In the genomic region with DNA sequence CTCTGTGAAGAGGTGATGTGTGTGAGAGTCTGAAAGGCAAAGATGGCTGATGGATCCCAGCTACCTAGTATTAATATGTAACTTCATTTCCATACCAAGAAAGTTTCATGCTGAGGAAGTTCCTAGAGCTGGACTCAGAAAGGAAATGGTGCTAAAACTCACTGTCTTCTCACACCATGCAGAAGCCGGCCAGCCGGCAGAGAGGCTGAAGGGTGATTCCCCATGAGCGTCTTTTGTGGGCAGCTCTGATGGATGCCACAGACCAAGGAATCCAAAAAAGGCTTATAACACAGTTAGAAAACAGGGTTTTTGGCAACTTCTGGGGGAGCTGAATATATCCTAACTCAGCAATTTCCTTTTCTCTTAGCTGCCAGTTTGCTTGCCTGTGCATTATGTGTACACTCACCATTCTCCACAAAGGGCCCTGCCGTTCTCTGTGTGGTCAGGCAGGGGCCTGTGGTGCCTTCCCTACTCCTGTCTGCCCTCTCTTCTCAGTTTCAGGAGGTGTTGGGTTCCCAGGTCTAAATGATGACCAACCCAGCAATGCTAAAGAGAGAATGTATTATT, we compare ENCODE assay signal across 26 cellular contexts.
"Had no signal": no experiment of that assay in that cellular context is flagged by ENCODE, and none has a peak within 500 bp of the region (broad histone marks: within the 10 kb centered on the region; RNA-seq: fewer than 3 reads in every experiment).

No MANE protein-coding gene starts in this region.

- DNase-seq: effector CD4-positive, alpha-beta T cell; endodermal cell; erythroblast; foreskin keratinocyte; head of caudate nucleus; kidney; left cardiac atrium; left ventricle myocardium inferior; lower lobe of right lung; natural killer cell; nucleus accumbens; psoas muscle; retina; spleen; stimulated activated CD4-positive, alpha-beta T cell treated with anti-CD3 and anti-CD28 coated beads, Interleukin-15, amount 100 ng/mL, for 24 hours; stimulated activated CD4-positive, alpha-beta T cell treated with anti-CD3 and anti-CD28 coated beads, Interleukin-1b, Interleukin-23, amount 100 ng/mL, for 48 hours; stimulated activated CD4-positive, alpha-beta T cell treated with anti-CD3 and anti-CD28 coated beads, Interleukin-4, amount 100 ng/mL, for 24 hours; stimulated activated naive B cell treated with anti-CD40 and anti-IgM and Interleukin-4, amounts not matched to agents 10 μg/mL and 1 μg/mL and 100 μg/mL, for 72 hours; stimulated activated naive CD8-positive, alpha-beta T cell treated with anti-CD3 and anti-CD28 coated beads, Interleukin-15, amount 100 ng/mL, for 72 hours; substantia nigra; transverse colon had no signal

- H3K9me3 ChIP-seq: left ventricle myocardium inferior, lower lobe of right lung, psoas muscle, spleen, thoracic aorta, transverse colon had no signal

- H3K4me1 ChIP-seq: parathyroid adenoma, psoas muscle had no signal

- H3K79me2 ChIP-seq: hepatocyte, parathyroid adenoma had no signal

- H3K27me3 ChIP-seq: foreskin keratinocyte, transverse colon had no signal

- H3K36me3 ChIP-seq: left ventricle myocardium inferior, lower lobe of right lung, spleen, thoracic aorta, transverse colon had no signal

- H2AFZ ChIP-seq: hepatocyte, parathyroid adenoma had no signal

- H3K4me3 ChIP-seq: coronary artery, hepatocyte, left ventricle myocardium inferior, lower lobe of right lung, psoas muscle, spleen, thoracic aorta, transverse colon had no signal

- H3K4me2 ChIP-seq: hepatocyte had no signal

- ATAC-seq: foreskin keratinocyte; left cardiac atrium; lower lobe of right lung; natural killer cell; psoas muscle; sciatic nerve; stimulated activated naive B cell treated with anti-CD40 and anti-IgM and Interleukin-4, amounts not matched to agents 10 μg/mL and 1 μg/mL and 100 μg/mL, for 72 hours; stimulated activated naive CD8-positive, alpha-beta T cell treated with anti-CD3 and anti-CD28 coated beads, Interleukin-15, amount 100 ng/mL, for 72 hours had no signal

- H3K27ac ChIP-seq: coronary artery, foreskin keratinocyte, hepatocyte, left ventricle myocardium inferior, lower lobe of right lung, parathyroid adenoma, psoas muscle, spleen, thoracic aorta, transverse colon had no signal

- H3K9ac ChIP-seq: parathyroid adenoma had no signal
